34 cellular contexts compared by ENCODE assay signal in genomic region chr3:38186781-38187180, GRCh38. TPM values are rescaled to one million over a fixed set of nuclear protein-coding genes. Genes with fewer than 3 reads are reported as not detected.
A peak's percentile ranks its signal among the peaks of the same experiment; 100 is the strongest.
DNase-seq lines count a peak whose midpoint lies in the region; ATAC-seq, FAIRE-seq and TF ChIP-seq lines count a peak whose summit lies in the region.
"Had no signal": no experiment of that assay in that cellular context is flagged by ENCODE, and none has a peak within 500 bp of the region (broad histone marks: within the 10 kb centered on the region; RNA-seq: fewer than 3 reads in every experiment).

No MANE protein-coding gene starts in this region.

- no TSS peak for BruUV-seq in K562 (replicated peaks; lab: Mats Ljungman, UMichigan)

- no peak for ATAC-seq in K562
- ATAC-seq: A549; CD8-positive, alpha-beta T cell had no signal

- no peak overlapping the region for H3K4me2 ChIP-seq in K562 (ENCODE audit: insufficient read depth, low read length)
- H3K4me2 ChIP-seq: A549; BLaER1; BLaER1 treated with 17β-estradiol and CSF1 and Interleukin-3, amounts not matched to agents 10 nM and 100 nM had no signal

- TF ChIP-seq RAD21 in K562 (CRISPR knock-in tag; conservative IDR thresholded peaks at IDR 0.05 in 1 of 2, IDR thresholded peaks at IDR 0.05 in 1 of 2) = no peak

- H4K20me1 ChIP-seq in K562 (replicated peaks; ENCODE audit: control insufficient read depth, insufficient read depth, low read length) = no peaks in the 10 kb centered on the region

- DNase-seq in GM18507 (ENCODE audit: extremely low spot score, insufficient read length, low read depth) (no peak), K562 (ENCODE audit: extremely low read depth in 1 of 4, low spot score in 3 of 4) (no peak), epithelial cell of prostate (ENCODE audit: low read depth, low spot score) (no peak), anterior cingulate cortex (lab: John Stamatoyannopoulos, UW) (no peak), SK-N-DZ (ENCODE audit: low spot score) (no peak), NCI-H1048 (lab: John Stamatoyannopoulos, UW) (no peak), NCI-H345 treated with DMSO at 0.1 percent for 48 hours (lab: John Stamatoyannopoulos, UW; ENCODE audit: unreplicated experiment) (no peak)
- DNase-seq: 8988T; ACHN; AML-193; BE2C; C1 segment of cervical spinal cord; Caco-2; Calu3; CD4-positive, alpha-beta memory T cell; CD4-positive, alpha-beta T cell; CD4-positive, CD25-positive, alpha-beta regulatory T cell; CD8-positive, alpha-beta memory T cell; CD8-positive, alpha-beta T cell; COR-L47; DMS 273 treated with DMSO at 0.1 percent for 48 hours; DMS153; DMS53; DMS79; DMS79 treated with DMSO at 0.1 percent for 48 hours; DND-41; EL had no signal

- H3K27ac ChIP-seq in HEK293 (ENCODE audit: extremely low read depth, low read depth, low read length) = no peak overlapping the region
- H3K27ac ChIP-seq in K562 (ENCODE audit: extremely low read depth, low read depth, low read length) = no peak overlapping the region
- H3K27ac ChIP-seq in epithelial cell of prostate = peak overlapping the region; percentile 56
- H3K27ac ChIP-seq: 22Rv1; A549; BLaER1; BLaER1 treated with 17β-estradiol and CSF1 and Interleukin-3, amounts not matched to agents 10 nM and 100 nM; C4-2B had no signal

- no peak overlapping the region for H3K9ac ChIP-seq in K562 (ENCODE audit: insufficient read depth in 1 of 2, low read depth in 2 of 2, low read length in 2 of 2)
- H3K9ac ChIP-seq: BLaER1; BLaER1 treated with 17β-estradiol and CSF1 and Interleukin-3, amounts not matched to agents 10 nM and 100 nM had no signal

- in situ Hi-C loops in K562 (cut with MboI) = no loop called here

- H3K9me3 ChIP-seq in HEK293 (ENCODE audit: control insufficient read depth, insufficient read depth, low read depth, low read length) (no peaks in the 10 kb centered on the region), K562 (replicated peaks; ENCODE audit: control insufficient read depth, insufficient read depth, low read depth, low read length) (no peaks in the 10 kb centered on the region)
- H3K9me3 ChIP-seq: BE2C, Caco-2 had no signal

- H3K27me3 ChIP-seq in K562 (ENCODE audit: control insufficient read depth in 2 of 2, insufficient read depth in 2 of 2, low read length in 2 of 2) = no peaks in the 10 kb centered on the region
- H3K27me3 ChIP-seq: BE2C; BLaER1; BLaER1 treated with 17β-estradiol and CSF1 and Interleukin-3, amounts not matched to agents 10 nM and 100 nM had no signal

- H3K4me1 ChIP-seq in HEK293 (ENCODE audit: control insufficient read depth, insufficient read depth, low read length) (peaks cover 4% of the 10 kb centered on the region; the same call in 1 of the 2 replicates), K562 (replicated peaks in 1 of 2; ENCODE audit: control insufficient read depth in 2 of 2, insufficient read depth in 2 of 2, low read length in 2 of 2) (peaks cover 0 to 2% of the 10 kb centered on the region in 2 experiments; a peak in 3 of 5 replicates)
- H3K4me1 ChIP-seq: BE2C, BLaER1 had no signal

- no peak for TF ChIP-seq POLR2A in K562 (conservative IDR thresholded peaks at IDR 0.05)

- H3K9me1 ChIP-seq in K562 (ENCODE audit: control insufficient read depth, insufficient read depth, low read length) = no peaks in the 10 kb centered on the region

- no peak for TF ChIP-seq EP300 in K562 (IDR thresholded peaks at IDR 0.05; ENCODE audit: low read length)

- H3K4me3 ChIP-seq in HEK293 (ENCODE audit: low read depth, low read length) = no peak overlapping the region
- H3K4me3 ChIP-seq in K562 = no peak overlapping the region
- H3K4me3 ChIP-seq: A549; BLaER1; BLaER1 treated with 17β-estradiol and CSF1 and Interleukin-3, amounts not matched to agents 10 nM and 100 nM had no signal

- CTCF ChIA-PET in HEK293 (lab: Yijun Ruan, JAX) (interaction anchor here (0.6 kb wide), 1 partner anchor 788 kb away, joined by 3 read pairs; no protein-coding TSS in a partner anchor), K562 (lab: Yijun Ruan, JAX; ENCODE audit: low intra/inter-chr PET ratio) (no interaction called here)

- POLR2A ChIA-PET in HEK293 (lab: Yijun Ruan, JAX) = no interaction called here
- POLR2A ChIA-PET in K562 (lab: Yijun Ruan, JAX) = interaction anchor here (2.2 kb wide), 1 partner anchor 22 kb away, joined by 6 read pairs; the partner anchor contains the start of gene OXSR1

- peaks cover 9 to 37% of the 10 kb centered on the region in 2 experiments; a peak in 2 of 3 replicates for H3K36me3 ChIP-seq in HEK293 (ENCODE audit: control insufficient read depth in 2 of 2, insufficient read depth in 1 of 2, low read length in 2 of 2)
- peaks cover 61% of the 10 kb centered on the region for H3K36me3 ChIP-seq in K562 (ENCODE audit: control insufficient read depth, insufficient read depth, low read length)
- H3K36me3 ChIP-seq: BE2C had no signal

- no peak overlapping the region for H2AFZ ChIP-seq in K562 (ENCODE audit: low read depth, low read length)

- intact Hi-C loops in K562 (cut with micrococcal nuclease) = no loop called here

- H3K79me2 ChIP-seq in K562 (ENCODE audit: control insufficient read depth, insufficient read depth, low read length) = peaks cover 20% of the 10 kb centered on the region

- 100% methylated on average over 1 of the region's 1 CpG for WGBS in K562 (ENCODE audit: insufficient coverage, low coverage, missing lambda C conversion rate)

- peak; percentile 45 for FAIRE-seq in GM18507 (lab: Jason Lieb, UNC)
- no peak for FAIRE-seq in K562 (lab: Jason Lieb, UNC)
- FAIRE-seq: D721Med had no signal

- TF ChIP-seq CTCF in HEK293 (tag by site-specific recombination; IDR thresholded peaks at IDR 0.05) (no peak), K562 (IDR thresholded peaks at IDR 0.05 in 2 of 3, conservative IDR thresholded peaks at IDR 0.05 in 1 of 3; ENCODE audit: insufficient read depth in 2 of 3, low read depth in 1 of 3, low read length in 3 of 3) (no peak)

RNA-seq across cellular contexts. Expression of gene OXSR1, which starts 21.4 kb away (rescaled TPM):
- 34.0 and 89.9 TPM in 2 replicates for total RNA-seq in K562 (2011; cell fraction: chromatin; rRNA removed; ENCODE audit: low replicate concordance)
- total RNA-seq in K562 (2011; cell fraction: nucleolus; rRNA removed) = 19.0 and 27.6 TPM in 2 replicates
- total RNA-seq in K562 (2011; cell fraction: nucleoplasm; rRNA removed) = 36.4 and 39.6 TPM in 2 replicates
- total RNA-seq in K562 (2014; rRNA removed) = 32.8 and 35.0 TPM in 2 replicates
- total RNA-seq in K562 (2014; rRNA removed; fragmentation: Illumina TruSeq; extraction: Trizol) = 50.0 and 55.2 TPM in 2 replicates
- total RNA-seq in K562 (2015; rRNA removed; fragmentation: Illumina TruSeq; extraction: Trizol) = 44.7 and 47.6 TPM in 2 replicates
- total RNA-seq in K562 (2021) = 48.6 and 56.4 TPM in 2 replicates
- polyA plus RNA-seq in K562 (2011; rRNA removed) = 63.4 and 87.6 TPM in 2 replicates
- polyA plus RNA-seq in K562 (2011; cell fraction: cytosol; rRNA removed) = 27.9 and 44.8 TPM in 2 replicates
- polyA plus RNA-seq in K562 (2011; cell fraction: nucleus; rRNA removed) = 49.3 and 61.9 TPM in 2 replicates
- polyA plus RNA-seq in K562 (2012) = 27.8 and 43.2 TPM in 2 replicates
- 54.1 and 60.9 TPM in 2 replicates for polyA plus RNA-seq in K562 (2014; fragmentation: Illumina TruSeq; extraction: Trizol)
- polyA plus RNA-seq in K562 (2014; fragmentation: Nextera tagmentation; extraction: Ambion mirVana) = 10 to 100 TPM; 15.7 to 19.8 TPM
- polyA plus RNA-seq in K562 (2014; rRNA removed) = 48.7 and 50.3 TPM in 2 replicates
- 80.0 and 84.2 TPM in 2 replicates for polyA minus RNA-seq in K562 (2011; rRNA and poly(A)+ RNA removed)
- polyA minus RNA-seq in K562 (2011; cell fraction: cytosol; rRNA and poly(A)+ RNA removed) = 41.3 and 44.5 TPM in 2 replicates
- 28.9 and 51.4 TPM in 2 replicates for polyA minus RNA-seq in K562 (2011; cell fraction: nucleus; rRNA and poly(A)+ RNA removed)
- 26.3 and 27.4 TPM in 2 replicates for polyA plus RNA-seq in SK-N-DZ (2014; cell fraction: cytosol; rRNA removed)
- 23.0 and 24.8 TPM in 2 replicates for polyA plus RNA-seq in SK-N-DZ (2014; cell fraction: nucleus; rRNA removed)

RNA-seq across cellular contexts. Expression of gene MYD88, which starts 48.3 kb away (rescaled TPM):
- 14.4 and 29.3 TPM in 2 replicates for total RNA-seq in K562 (2011; cell fraction: chromatin; rRNA removed; ENCODE audit: low replicate concordance)
- 19.7 and 21.7 TPM in 2 replicates for total RNA-seq in K562 (2011; cell fraction: nucleolus; rRNA removed)
- 17.0 and 17.3 TPM in 2 replicates for total RNA-seq in K562 (2011; cell fraction: nucleoplasm; rRNA removed)
- 13.3 and 25.3 TPM in 2 replicates for total RNA-seq in K562 (2014; rRNA removed)
- total RNA-seq in K562 (2014; rRNA removed; fragmentation: Illumina TruSeq; extraction: Trizol) = 3.2 and 3.3 TPM in 2 replicates
- 4.1 and 5.0 TPM in 2 replicates for total RNA-seq in K562 (2015; rRNA removed; fragmentation: Illumina TruSeq; extraction: Trizol)
- total RNA-seq in K562 (2021) = 33.0 and 33.1 TPM in 2 replicates
- 37.6 and 37.8 TPM in 2 replicates for polyA plus RNA-seq in K562 (2011; rRNA removed)
- polyA plus RNA-seq in K562 (2011; cell fraction: cytosol; rRNA removed) = 45.5 and 50.8 TPM in 2 replicates
- polyA plus RNA-seq in K562 (2011; cell fraction: nucleus; rRNA removed) = 61.3 and 86.0 TPM in 2 replicates
- polyA plus RNA-seq in K562 (2012) = 32.0 and 43.5 TPM in 2 replicates
- 39.2 and 47.3 TPM in 2 replicates for polyA plus RNA-seq in K562 (2014; fragmentation: Illumina TruSeq; extraction: Trizol)
- polyA plus RNA-seq in K562 (2014; fragmentation: Nextera tagmentation; extraction: Ambion mirVana) = 10 to 100 TPM; 19.5 to 37.7 TPM
- polyA plus RNA-seq in K562 (2014; rRNA removed) = 27.6 and 37.7 TPM in 2 replicates
- polyA minus RNA-seq in K562 (2011; rRNA and poly(A)+ RNA removed) = 29.7 and 37.4 TPM in 2 replicates
- 21.7 and 26.8 TPM in 2 replicates for polyA minus RNA-seq in K562 (2011; cell fraction: cytosol; rRNA and poly(A)+ RNA removed)
- polyA minus RNA-seq in K562 (2011; cell fraction: nucleus; rRNA and poly(A)+ RNA removed) = 24.2 and 32.2 TPM in 2 replicates
- 1.4 and 2.0 TPM in 2 replicates for polyA plus RNA-seq in SK-N-DZ (2014; cell fraction: cytosol; rRNA removed)
- 4.3 and 18.1 TPM in 2 replicates for polyA plus RNA-seq in SK-N-DZ (2014; cell fraction: nucleus; rRNA removed)

RNA-seq across cellular contexts. Expression of gene ACAA1, which starts 49.9 kb away (rescaled TPM):
- total RNA-seq in K562 (2011; cell fraction: chromatin; rRNA removed; ENCODE audit: low replicate concordance) = 89.1 and 251 TPM in 2 replicates
- total RNA-seq in K562 (2011; cell fraction: nucleolus; rRNA removed) = 210 and 237 TPM in 2 replicates
- 121 and 146 TPM in 2 replicates for total RNA-seq in K562 (2011; cell fraction: nucleoplasm; rRNA removed)
- 55.0 and 66.3 TPM in 2 replicates for total RNA-seq in K562 (2014; rRNA removed)
- 23.6 and 34.5 TPM in 2 replicates for total RNA-seq in K562 (2014; rRNA removed; fragmentation: Illumina TruSeq; extraction: Trizol)
- 53.5 and 62.3 TPM in 2 replicates for total RNA-seq in K562 (2015; rRNA removed; fragmentation: Illumina TruSeq; extraction: Trizol)
- total RNA-seq in K562 (2021) = 66.8 and 67.9 TPM in 2 replicates
- polyA plus RNA-seq in K562 (2011; rRNA removed) = 60.2 and 92.0 TPM in 2 replicates
- polyA plus RNA-seq in K562 (2011; cell fraction: cytosol; rRNA removed) = 63.6 and 69.7 TPM in 2 replicates
- polyA plus RNA-seq in K562 (2011; cell fraction: nucleus; rRNA removed) = 347 and 373 TPM in 2 replicates
- polyA plus RNA-seq in K562 (2012) = 60.7 and 67.7 TPM in 2 replicates
- 54.5 and 57.2 TPM in 2 replicates for polyA plus RNA-seq in K562 (2014; fragmentation: Illumina TruSeq; extraction: Trizol)
- 1 to 10 TPM; 4.0 to 7.9 TPM for polyA plus RNA-seq in K562 (2014; fragmentation: Nextera tagmentation; extraction: Ambion mirVana)
- polyA plus RNA-seq in K562 (2014; rRNA removed) = 88.9 and 96.0 TPM in 2 replicates
- 66.3 and 72.1 TPM in 2 replicates for polyA minus RNA-seq in K562 (2011; rRNA and poly(A)+ RNA removed)
- polyA minus RNA-seq in K562 (2011; cell fraction: cytosol; rRNA and poly(A)+ RNA removed) = 31.5 and 38.0 TPM in 2 replicates
- polyA minus RNA-seq in K562 (2011; cell fraction: nucleus; rRNA and poly(A)+ RNA removed) = 111 and 182 TPM in 2 replicates
- 3.4 and 4.2 TPM in 2 replicates for polyA plus RNA-seq in SK-N-DZ (2014; cell fraction: cytosol; rRNA removed)
- 31.9 and 51.1 TPM in 2 replicates for polyA plus RNA-seq in SK-N-DZ (2014; cell fraction: nucleus; rRNA removed)
